In the genomic region with DNA sequence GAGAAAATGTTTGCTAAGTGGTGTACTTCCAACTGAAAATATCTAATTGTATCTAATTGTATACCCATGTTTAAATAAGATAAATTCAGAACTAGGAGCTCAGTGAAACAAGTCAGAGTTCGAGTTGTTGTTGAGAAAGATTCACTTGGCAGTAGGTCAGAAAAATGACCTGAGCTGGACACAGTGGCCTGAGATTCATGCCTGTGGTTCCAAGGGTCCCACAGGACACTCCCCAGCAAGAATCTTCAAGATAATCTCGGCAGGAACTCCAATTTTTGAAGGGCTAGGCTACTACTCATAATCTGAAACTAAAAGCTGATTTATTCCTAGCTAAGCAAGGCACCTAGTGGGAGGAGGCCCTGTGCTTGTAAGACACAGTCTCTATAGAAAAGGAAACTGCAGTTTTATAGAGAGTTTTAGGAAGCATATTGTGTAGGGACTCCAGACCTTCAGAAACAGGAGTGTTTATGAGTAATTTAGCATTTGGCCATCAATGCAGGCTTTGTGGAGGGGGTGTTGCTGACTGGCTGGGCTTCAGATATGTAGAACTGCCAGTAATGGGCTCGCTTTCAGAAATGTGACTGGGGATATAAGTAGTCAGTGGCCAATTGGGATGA, we compare ENCODE assay signal across 14 cellular contexts. TPM values are rescaled to one million over a fixed set of nuclear protein-coding genes. Genes with fewer than 3 reads are reported as not detected.
DNase-seq lines count a peak whose midpoint lies in the region; ATAC-seq and TF ChIP-seq lines count a peak whose summit lies in the region.
"Had no signal": no experiment of that assay in that cellular context is flagged by ENCODE, and none has a peak within 500 bp of the region (broad histone marks: within the 10 kb centered on the region; RNA-seq: fewer than 3 reads in every experiment).

No MANE protein-coding gene starts in this region.

- TF ChIP-seq CTCF in osteoblast (IDR thresholded peaks at IDR 0.05; ENCODE audit: extremely low read depth, low read depth, low read length) (no peak), transverse colon (IDR thresholded peaks at IDR 0.05) (no peak), ascending aorta (IDR thresholded peaks at IDR 0.05) (no peak)

- no peaks in the 10 kb centered on the region for H3K27me3 ChIP-seq in osteoblast (ENCODE audit: insufficient read depth, low read length)
- no peaks in the 10 kb centered on the region for H3K27me3 ChIP-seq in transverse colon
- H3K27me3 ChIP-seq in ascending aorta: no peaks in the 10 kb centered on the region
- H3K27me3 ChIP-seq: heart right ventricle had no signal

- no peaks in the 10 kb centered on the region for H4K20me1 ChIP-seq in osteoblast (ENCODE audit: insufficient read depth, low read length)

- peaks cover 63% of the 10 kb centered on the region for H3K4me1 Mint-ChIP-seq in activated CD4-positive, alpha-beta T cell treated with anti-CD3 and anti-CD28 coated beads, Interleukin-2, amount 10 ng/mL, durations not matched to agents 24 days and 14 days

- peaks cover 29% of the 10 kb centered on the region for H3K9me3 Mint-ChIP-seq in activated CD4-positive, alpha-beta T cell treated with anti-CD3 and anti-CD28 coated beads, Interleukin-2, amount 10 ng/mL, durations not matched to agents 24 days and 14 days

- in situ Hi-C loops in transverse colon (cut with MboI; ENCODE audit: low pct_ligation_motif_present in 1 of 4, low pct_unique_long_range_greater_than_20kb in 1 of 4, low sequenced_read_pairs in 3 of 4): no loop called here

- H3K4me3 ChIP-seq in osteoblast (ENCODE audit: insufficient read depth, low read length) (no peak overlapping the region), transverse colon (no peak overlapping the region), ascending aorta (no peak overlapping the region)
- H3K4me3 ChIP-seq: A549, heart right ventricle had no signal

- peak overlapping the region; percentile 80 for H3K27ac Mint-ChIP-seq in activated CD4-positive, alpha-beta T cell treated with anti-CD3 and anti-CD28 coated beads, Interleukin-2, amount 10 ng/mL, durations not matched to agents 24 days and 14 days

- H3K36me3 ChIP-seq in osteoblast (ENCODE audit: insufficient read depth, low read length): no peaks in the 10 kb centered on the region
- no peaks in the 10 kb centered on the region for H3K36me3 ChIP-seq in transverse colon
- no peaks in the 10 kb centered on the region for H3K36me3 ChIP-seq in ascending aorta

- H2AFZ ChIP-seq in osteoblast (ENCODE audit: low read length): peak overlapping the region; percentile 35

- H3K4me3 Mint-ChIP-seq in activated CD4-positive, alpha-beta T cell treated with anti-CD3 and anti-CD28 coated beads, Interleukin-2, amount 10 ng/mL, durations not matched to agents 24 days and 14 days: peak overlapping the region; percentile 68

- 48 to 54% methylated on average over 2 to 3 of the region's 3 CpGs for WGBS in transverse colon (ENCODE audit: low coverage in 1 of 2), 2 donors

- TF ChIP-seq POLR2A in transverse colon (IDR thresholded peaks at IDR 0.05): no peak

- H3K4me2 ChIP-seq in osteoblast (ENCODE audit: insufficient read depth, low read length): no peak overlapping the region
- H3K4me2 ChIP-seq: A549 had no signal

- H3K9me3 ChIP-seq in osteoblast (ENCODE audit: low read depth, low read length): no peaks in the 10 kb centered on the region
- no peaks in the 10 kb centered on the region for H3K9me3 ChIP-seq in transverse colon
- no peaks in the 10 kb centered on the region for H3K9me3 ChIP-seq in ascending aorta

- peak; percentile 63 for DNase-seq in activated CD4-positive, alpha-beta T cell treated with anti-CD3 and anti-CD28 coated beads, Interleukin-2, amount 10 ng/mL, durations not matched to agents 24 days and 14 days
- no peak for DNase-seq in activated CD4-positive, alpha-beta T cell treated with anti-CD3 and anti-CD28 coated beads, Interleukin-2, amount 50 U/mL, for 4 hours
- no peak for DNase-seq in osteoblast (ENCODE audit: insufficient read length, low spot score, missing footprints)
- no peak for DNase-seq in transverse colon
- no peak for DNase-seq in occipital lobe (lab: John Stamatoyannopoulos, UW)
- DNase-seq in ascending aorta (ENCODE audit: low spot score in 2 of 2): no peak
- DNase-seq: cerebellar nuclear complex; heart right ventricle; naive B cell; NK-92 treated with Interleukin-12 subunit alpha and Interleukin-12 subunit beta, amount 100 ng/mL, for 24 hours had no signal

- no peaks in the 10 kb centered on the region for H3K27me3 Mint-ChIP-seq in activated CD4-positive, alpha-beta T cell treated with anti-CD3 and anti-CD28 coated beads, Interleukin-2, amount 10 ng/mL, durations not matched to agents 24 days and 14 days
- H3K27me3 Mint-ChIP-seq: naive B cell had no signal

- no peak for TF ChIP-seq EP300 in transverse colon (IDR thresholded peaks at IDR 0.05; ENCODE audit: low read depth)

- no peaks in the 10 kb centered on the region for H3K79me2 ChIP-seq in osteoblast (ENCODE audit: insufficient read depth, low read length)

- H3K4me1 ChIP-seq in osteoblast (ENCODE audit: insufficient read depth, low read length): no peaks in the 10 kb centered on the region
- no peaks in the 10 kb centered on the region for H3K4me1 ChIP-seq in transverse colon
- no peaks in the 10 kb centered on the region for H3K4me1 ChIP-seq in ascending aorta
- H3K4me1 ChIP-seq: A549 had no signal

- intact Hi-C loops in activated CD4-positive, alpha-beta T cell treated with anti-CD3 and anti-CD28 coated beads, Interleukin-2, amount 10 ng/mL, durations not matched to agents 24 days and 14 days (cut with micrococcal nuclease): loop anchor here (1.0 to 5.0 kb wide), 6 partner anchors 14 to 389 kb away; no protein-coding TSS in a partner anchor
- intact Hi-C loops in transverse colon (cut with DNase I; ENCODE audit: low total_unique reads) (no loop called here), ascending aorta (cut with DNase I) (no loop called here)

- ATAC-seq in GM21786 (IDR thresholded peaks at IDR 0.05; ENCODE audit: unreplicated experiment) (peak; percentile 44), HG03571 (IDR thresholded peaks at IDR 0.05; ENCODE audit: unreplicated experiment) (peak; percentile 56)
- ATAC-seq: A549, heart right ventricle had no signal

- H3K36me3 Mint-ChIP-seq in activated CD4-positive, alpha-beta T cell treated with anti-CD3 and anti-CD28 coated beads, Interleukin-2, amount 10 ng/mL, durations not matched to agents 24 days and 14 days (ENCODE audit: low read depth): peaks cover 91% of the 10 kb centered on the region

- H3K27ac ChIP-seq in osteoblast (ENCODE audit: low read depth, low read length) (no peak overlapping the region), transverse colon (no peak overlapping the region), ascending aorta (no peak overlapping the region)
- H3K27ac ChIP-seq: A549, VCaP had no signal

RNA-seq across cellular contexts. Expression of gene SP140, which starts 43.2 kb away (rescaled TPM):
- total RNA-seq in activated CD4-positive, alpha-beta T cell treated with anti-CD3 and anti-CD28 coated beads, Interleukin-2, amount 10 ng/mL, durations not matched to agents 24 days and 14 days: 236 and 241 TPM in 2 replicates
- total RNA-seq in osteoblast (under 0.01 and 0.36 TPM in 2 replicates), transverse colon (10 to 100 TPM in 1 of 4 donors, 1 to 10 TPM in 3; 2.6 to 12.7 (median 7.3) TPM), occipital lobe (1.1 TPM), ascending aorta (0.11 TPM)

RNA-seq across cellular contexts. Expression of gene SP110, which starts 48.9 kb away (rescaled TPM):
- total RNA-seq in activated CD4-positive, alpha-beta T cell treated with anti-CD3 and anti-CD28 coated beads, Interleukin-2, amount 10 ng/mL, durations not matched to agents 24 days and 14 days: 137 and 148 TPM in 2 replicates
- total RNA-seq in osteoblast (15.3 and 15.9 TPM in 2 replicates), transverse colon (10 to 100 TPM; 15.0 to 38.4 (median 29.5) TPM), occipital lobe (1.2 TPM), ascending aorta (25.2 TPM)

RNA-seq across cellular contexts. Expression of gene SP140L, which starts 58.3 kb away (rescaled TPM):
- 48.9 and 49.1 TPM in 2 replicates for total RNA-seq in activated CD4-positive, alpha-beta T cell treated with anti-CD3 and anti-CD28 coated beads, Interleukin-2, amount 10 ng/mL, durations not matched to agents 24 days and 14 days
- total RNA-seq in osteoblast: 15.6 and 18.6 TPM in 2 replicates
- total RNA-seq in transverse colon: 10 to 100 TPM in 2 of 4 donors, 1 to 10 TPM in 2; 6.8 to 32.9 (median 17.9) TPM
- total RNA-seq in occipital lobe: 0.47 TPM
- 4.0 TPM for total RNA-seq in ascending aorta

Comparison
In these comparisons a context has a peak if more than half of its experiments do, and no peak if none do; other contexts are left out.
1. RNA of gene SP140, which starts 43.2 kb away (total RNA-seq): 236 to 241 TPM in activated CD4-positive, alpha-beta T cell treated with anti-CD3 and anti-CD28 coated beads, Interleukin-2, amount 10 ng/mL, durations not matched to agents 24 days and 14 days; 2.6 to 12.7 TPM in transverse colon, 1.1 TPM in occipital lobe (single experiment), under 0.01 to 0.36 TPM in osteoblast and 0.11 TPM in ascending aorta (single experiment); every median in the first group is over 10 times any median in the second.